ENCODE assay signal across 34 cellular contexts in genomic region chr12:43945983-43946382, GRCh38.
"Had no signal": no experiment of that assay in that cellular context is flagged by ENCODE, and none has a peak within 500 bp of the region (broad histone marks: within the 10 kb centered on the region; RNA-seq: fewer than 3 reads in every experiment).

No MANE protein-coding gene starts in this region.

- DNase-seq: activated B cell treated with CpG ODN at 0.5 μM for 24 hours; activated CD4-positive, alpha-beta memory T cell treated with anti-CD3 and anti-CD28 coated beads, Interleukin-2, amount 10 ng/mL, durations not matched to agents 7 days and 5 days; activated CD4-positive, alpha-beta T cell treated with anti-CD3 and anti-CD28 coated beads for 4 hours; activated CD4-positive, alpha-beta T cell treated with anti-CD3 and anti-CD28 coated beads, Interleukin-2, amount 10 ng/mL, durations not matched to agents 24 days and 14 days; activated CD4-positive, alpha-beta T cell treated with anti-CD3 and anti-CD28 coated beads, Interleukin-2, amount 50 U/mL, for 1 hour; activated CD4-positive, alpha-beta T cell treated with anti-CD3 and anti-CD28 coated beads, Interleukin-2, amount 50 U/mL, for 48 hours; activated CD4-positive, CD25-positive, alpha-beta regulatory T cell treated with anti-CD3 and anti-CD28 coated beads, Interleukin-2, amount 50 U/mL, for 72 hours; activated CD8-positive, alpha-beta memory T cell treated with anti-CD3 and anti-CD28 coated beads for 24 hours; activated CD8-positive, alpha-beta memory T cell treated with anti-CD3 and anti-CD28 coated beads, Interleukin-2, amount 10 ng/mL, durations not matched to agents 7 days and 5 days; activated CD8-positive, alpha-beta memory T cell treated with anti-CD3 and anti-CD28 coated beads, Interleukin-2, amount 50 U/mL, for 48 hours; activated CD8-positive, alpha-beta T cell treated with anti-CD3 and anti-CD28 coated beads, Interleukin-2, amount 10 ng/mL, durations not matched to agents 7 days and 5 days; activated effector memory CD4-positive, alpha-beta T cell treated with Interleukin-2 at 50 U/mL for 16 hours; activated gamma-delta T cell; activated naive CD4-positive, alpha-beta T cell treated with anti-CD3 and anti-CD28 coated beads, Interleukin-2, amount 10 ng/mL, durations not matched to agents 7 days and 5 days; activated naive CD4-positive, alpha-beta T cell treated with Interleukin-2 at 50 U/mL for 16 hours; activated naive CD8-positive, alpha-beta T cell treated with anti-CD3 and anti-CD28 coated beads for 36 hours; activated T-cell treated with anti-CD3 and anti-CD28 coated beads, Interleukin-2, amount 50 U/mL, for 24 hours; activated T-cell treated with anti-CD3 and anti-CD28 coated beads, Interleukin-2, amount 50 U/mL, for 48 hours; amygdala; anterior cingulate cortex; caudate nucleus; cerebellar nuclear complex; T-helper 1 cell; T-helper 2 cell; T-helper 9 cell had no signal

- H3K27ac Mint-ChIP-seq: activated B cell treated with CpG ODN at 0.5 μM for 24 hours; activated CD4-positive, alpha-beta memory T cell treated with anti-CD3 and anti-CD28 coated beads, Interleukin-2, amount 10 ng/mL, durations not matched to agents 7 days and 5 days; activated CD4-positive, alpha-beta T cell treated with anti-CD3 and anti-CD28 coated beads, Interleukin-2, amount 10 ng/mL, durations not matched to agents 24 days and 14 days; activated CD8-positive, alpha-beta memory T cell treated with anti-CD3 and anti-CD28 coated beads, Interleukin-2, amount 10 ng/mL, durations not matched to agents 7 days and 5 days; activated CD8-positive, alpha-beta T cell treated with anti-CD3 and anti-CD28 coated beads, Interleukin-2, amount 10 ng/mL, durations not matched to agents 7 days and 5 days; activated naive CD4-positive, alpha-beta T cell treated with anti-CD3 and anti-CD28 coated beads, Interleukin-2, amount 10 ng/mL, durations not matched to agents 7 days and 5 days; activated naive CD4-positive, alpha-beta T cell treated with anti-CD3 and anti-CD28 coated beads, Interleukin-2, amount 50 U/mL, for 24 hours; activated naive CD8-positive, alpha-beta T cell treated with anti-CD3 and anti-CD28 coated beads for 36 hours; activated T-cell treated with anti-CD3 and anti-CD28 coated beads, Interleukin-2, amount 50 U/mL, for 24 hours; activated T-helper 2 cell treated with anti-CD3 and anti-CD28 coated beads, Interferon-gamma antibody, Interleukin-2, Interleukin-4, amounts not matched to agents 10 μg/mL and 5 μg/mL and 100 μg/mL, durations not matched to agents 14 hours and 24 hours and 36 hours; brain; T-helper 1 cell treated with Interleukin-12 subunit alpha and Interleukin-12 subunit beta and Interleukin-4 antibody, amounts not matched to agents 30 μg/mL and 1 μg/mL, for 36 hours; T-helper 2 cell treated with Interferon-gamma antibody and Interleukin-4, amounts not matched to agents 5 μg/mL and 100 μg/mL, for 36 hours had no signal

- H3K36me3 Mint-ChIP-seq: activated CD8-positive, alpha-beta memory T cell treated with anti-CD3 and anti-CD28 coated beads, Interleukin-2, amount 10 ng/mL, durations not matched to agents 7 days and 5 days; activated naive CD4-positive, alpha-beta T cell treated with anti-CD3 and anti-CD28 coated beads, Interleukin-2, amount 10 ng/mL, durations not matched to agents 7 days and 5 days had no signal

- ATAC-seq: activated CD8-positive, alpha-beta memory T cell treated with anti-CD3 and anti-CD28 coated beads, Interleukin-2, amount 10 ng/mL, durations not matched to agents 7 days and 5 days; activated CD8-positive, alpha-beta T cell treated with anti-CD3 and anti-CD28 coated beads, Interleukin-2, amount 10 ng/mL, durations not matched to agents 7 days and 5 days had no signal

- H3K9me3 ChIP-seq: ascending aorta had no signal

- H3K27ac ChIP-seq: ascending aorta, cardiac muscle cell, VCaP had no signal

- H3K27me3 ChIP-seq: ascending aorta, cardiac muscle cell had no signal

- H3K4me3 ChIP-seq: ascending aorta, cardiac muscle cell had no signal

- H3K36me3 ChIP-seq: ascending aorta, cardiac muscle cell had no signal

- H3K4me1 ChIP-seq: ascending aorta had no signal

- H3K9me3 Mint-ChIP-seq: activated B cell treated with CpG ODN at 0.5 μM for 24 hours; activated CD4-positive, alpha-beta memory T cell treated with anti-CD3 and anti-CD28 coated beads, Interleukin-2, amount 10 ng/mL, durations not matched to agents 7 days and 5 days; activated CD4-positive, alpha-beta T cell treated with anti-CD3 and anti-CD28 coated beads, Interleukin-2, amount 10 ng/mL, durations not matched to agents 24 days and 14 days; activated naive CD4-positive, alpha-beta T cell treated with anti-CD3 and anti-CD28 coated beads, Interleukin-2, amount 10 ng/mL, durations not matched to agents 7 days and 5 days; activated naive CD4-positive, alpha-beta T cell treated with anti-CD3 and anti-CD28 coated beads, Interleukin-2, amount 50 U/mL, for 24 hours; activated naive CD8-positive, alpha-beta T cell treated with anti-CD3 and anti-CD28 coated beads for 36 hours; activated T-cell treated with anti-CD3 and anti-CD28 coated beads, Interleukin-2, amount 50 U/mL, for 24 hours; activated T-helper 2 cell treated with anti-CD3 and anti-CD28 coated beads, Interferon-gamma antibody, Interleukin-2, Interleukin-4, amounts not matched to agents 10 μg/mL and 5 μg/mL and 100 μg/mL, durations not matched to agents 14 hours and 24 hours and 36 hours; central memory CD8-positive, alpha-beta T cell; T-helper 1 cell treated with Interleukin-12 subunit alpha and Interleukin-12 subunit beta and Interleukin-4 antibody, amounts not matched to agents 30 μg/mL and 1 μg/mL, for 36 hours; T-helper 2 cell treated with Interferon-gamma antibody and Interleukin-4, amounts not matched to agents 5 μg/mL and 100 μg/mL, for 36 hours had no signal
